8 cellular contexts compared by ENCODE assay signal in genomic region chr6:27295301-27296079, GRCh38. TPM values are rescaled to one million over a fixed set of nuclear protein-coding genes. Genes with fewer than 3 reads are reported as not detected.
DNase-seq lines count a peak whose midpoint lies in the region; ATAC-seq and TF ChIP-seq lines count a peak whose summit lies in the region.

No MANE protein-coding gene starts in this region.

- H3K4me1 ChIP-seq in MM.1S (ENCODE audit: low read length), result no peaks in the 10 kb centered on the region
- peaks cover 8% of the 10 kb centered on the region for H3K4me1 ChIP-seq in mesodermal cell (ENCODE audit: control insufficient read depth, insufficient read depth, low read length, poor library complexity, severe bottlenecking)
- no peaks in the 10 kb centered on the region for H3K4me1 ChIP-seq in gastrocnemius medialis

- H2AFZ ChIP-seq in MM.1S (ENCODE audit: low read length), result peak overlapping the region; percentile 7; the same call in 1 of the 2 replicates

- H3K27me3 ChIP-seq in MM.1S (replicated peaks; ENCODE audit: insufficient read depth, low read length), result peaks cover 6% of the 10 kb centered on the region; the same call in 1 of the 2 replicates
- peaks cover 65 to 92% (median 74%) of the 10 kb centered on the region in 3 donors for H3K27me3 ChIP-seq in gastrocnemius medialis

- H3K79me2 ChIP-seq in MM.1S (ENCODE audit: low read length), result no peaks in the 10 kb centered on the region

- no peak overlapping the region for H3K4me3 ChIP-seq in MM.1S (ENCODE audit: low read length)
- H3K4me3 ChIP-seq in astrocyte of the cerebellum (ENCODE audit: low read depth, low read length), result peak overlapping the region; percentile 52
- H3K4me3 ChIP-seq in mesodermal cell (ENCODE audit: extremely low read depth, insufficient read depth, low read length, poor library complexity, severe bottlenecking), result peak overlapping the region; percentile 52
- H3K4me3 ChIP-seq in gastrocnemius medialis, result no peak overlapping the region

- in situ Hi-C loops in astrocyte of the cerebellum (cut with HindIII; ENCODE audit: low sequenced_read_pairs) (no loop called here), gastrocnemius medialis (cut with MboI; ENCODE audit: low sequenced_read_pairs in 4 of 4) (no loop called here)

- H3K9me3 ChIP-seq in MM.1S (replicated peaks; ENCODE audit: insufficient read depth, low read length) (no peaks in the 10 kb centered on the region), mesodermal cell (ENCODE audit: control insufficient read depth, low read length) (no peaks in the 10 kb centered on the region), gastrocnemius medialis (peaks cover 0 to 5% (median 0%) of the 10 kb centered on the region in 3 donors)

- WGBS in mesodermal cell (ENCODE audit: insufficient coverage in 2 of 2), 2 experiments, result 1 to 4% methylated on average over 15 to 16 of the region's 20 CpGs

- no peaks in the 10 kb centered on the region for H3F3A ChIP-seq in MM.1S (ENCODE audit: insufficient read depth, low read length)

- intact Hi-C loops in Right ventricle myocardium inferior (cut with DNase I) (no loop called here), gastrocnemius medialis (cut with DNase I; ENCODE audit: low total_unique reads) (no loop called here)

- ATAC-seq in GM18517 (IDR thresholded peaks at IDR 0.05; ENCODE audit: unreplicated experiment) (no peak), Right ventricle myocardium inferior (no peak), gastrocnemius medialis (no peak), HG03521 (IDR thresholded peaks at IDR 0.05; ENCODE audit: unreplicated experiment) (no peak)

- no peak for TF ChIP-seq CTCF in MM.1S (IDR thresholded peaks at IDR 0.05; ENCODE audit: low read length)
- TF ChIP-seq CTCF in astrocyte of the cerebellum (IDR thresholded peaks at IDR 0.05; ENCODE audit: low read depth, low read length, missing control alignments), result no peak
- no peak for TF ChIP-seq CTCF in gastrocnemius medialis (IDR thresholded peaks at IDR 0.05 in 4 of 5, conservative IDR thresholded peaks at IDR 0.05 in 1 of 5)

- peak overlapping the region; percentile 19; the same call in 1 of the 2 replicates for H3K4me2 ChIP-seq in MM.1S (ENCODE audit: low read depth, low read length)

- H3K36me3 ChIP-seq in MM.1S (replicated peaks; ENCODE audit: insufficient read depth, low read length), result no peaks in the 10 kb centered on the region
- no peaks in the 10 kb centered on the region for H3K36me3 ChIP-seq in mesodermal cell (ENCODE audit: control insufficient read depth, insufficient read depth, low read length)
- H3K36me3 ChIP-seq in gastrocnemius medialis, result no peaks in the 10 kb centered on the region

- TF ChIP-seq POLR2A in gastrocnemius medialis (IDR thresholded peaks at IDR 0.05), result no peak

- DNase-seq in DMS153 treated with DMSO at 0.1 percent for 48 hours (lab: John Stamatoyannopoulos, UW; ENCODE audit: unreplicated experiment) (peak; percentile 41), MM.1S (no peak), astrocyte of the cerebellum (ENCODE audit: low read depth) (no peak), Right ventricle myocardium inferior (ENCODE audit: missing footprints) (no peak), gastrocnemius medialis (no peak)

- no peaks in the 10 kb centered on the region for H3K9me2 ChIP-seq in MM.1S (replicated peaks; ENCODE audit: insufficient read depth, low read length)

- H3K9ac ChIP-seq in MM.1S (ENCODE audit: low read length), result no peak overlapping the region

- H3K27ac ChIP-seq in MM.1S (ENCODE audit: low read length) (no peak overlapping the region), mesodermal cell (ENCODE audit: low read depth, low read length, severe bottlenecking) (peak overlapping the region; percentile 41), gastrocnemius medialis (no peak overlapping the region)

- H4K20me1 ChIP-seq in MM.1S (ENCODE audit: insufficient read depth, low read length), result no peaks in the 10 kb centered on the region

RNA-seq across cellular contexts. Expression of gene POM121L2, which starts 16.6 kb away (rescaled TPM):
- polyA plus RNA-seq in mesodermal cell (2013, experiment 1 of 2), result not detected
- not detected for polyA plus RNA-seq in mesodermal cell (2013, experiment 2 of 2)
- total RNA-seq in Right ventricle myocardium inferior (not detected), gastrocnemius medialis (not detected)

RNA-seq across cellular contexts. Expression of gene PRSS16, which starts 48.0 kb away (rescaled TPM):
- polyA plus RNA-seq in mesodermal cell (2013, experiment 1 of 2), result 1.4 TPM
- 1.5 TPM for polyA plus RNA-seq in mesodermal cell (2013, experiment 2 of 2)
- total RNA-seq in Right ventricle myocardium inferior (0.16 TPM), gastrocnemius medialis (not detected)

Comparison
In these comparisons a context has a peak if more than half of its experiments do, and no peak if none do; other contexts are left out.
1. H3K4me3 ChIP-seq: peak in astrocyte of the cerebellum (single experiment) and mesodermal cell (single experiment); none in MM.1S (single experiment) and gastrocnemius medialis (0 of 4).